Comparison of ENCODE assay signal across 1 cellular context in the genomic region with DNA sequence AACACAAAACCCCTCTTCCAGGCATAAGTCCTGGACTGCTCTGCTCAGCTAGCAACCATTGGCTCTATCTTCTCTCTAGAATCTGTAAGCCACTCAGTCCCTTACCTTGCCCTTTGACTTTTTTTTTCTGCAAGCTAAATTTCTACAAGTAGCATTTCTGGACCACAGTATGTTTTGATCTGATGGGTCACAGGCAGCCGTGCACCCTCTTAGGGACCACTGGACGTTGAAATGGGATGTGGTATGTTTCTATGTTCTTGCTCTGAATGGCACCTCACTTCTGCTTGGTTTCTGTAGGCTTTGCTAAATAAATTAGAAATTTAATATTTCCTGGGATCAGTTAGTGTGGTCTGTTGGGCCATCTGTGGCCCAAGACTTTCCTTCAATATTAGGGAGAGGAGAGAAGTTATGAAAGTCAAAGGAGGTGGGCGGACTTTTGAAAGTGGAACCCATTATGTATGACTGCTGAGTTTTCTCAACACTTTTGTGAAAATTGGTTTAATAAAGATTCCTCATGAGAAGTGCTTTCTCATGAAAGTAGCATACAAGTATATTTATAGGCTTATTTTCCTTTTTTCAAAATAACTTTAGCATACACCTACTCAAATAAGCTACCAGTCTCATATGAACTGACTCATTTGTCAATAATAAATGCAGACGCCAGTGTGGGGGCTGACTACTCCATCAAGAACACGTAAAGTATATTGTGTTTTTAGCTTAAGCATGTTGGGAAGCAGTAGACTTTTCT.
TF ChIP-seq lines count a peak whose summit lies in the region.

No MANE protein-coding gene starts in this region.

TF ChIP-seq in HepG2, 621 proteins besides CTCF, POLR2A, EP300 and RAD21 (continued from another document):
- TF ChIP-seq, protein P1, sequence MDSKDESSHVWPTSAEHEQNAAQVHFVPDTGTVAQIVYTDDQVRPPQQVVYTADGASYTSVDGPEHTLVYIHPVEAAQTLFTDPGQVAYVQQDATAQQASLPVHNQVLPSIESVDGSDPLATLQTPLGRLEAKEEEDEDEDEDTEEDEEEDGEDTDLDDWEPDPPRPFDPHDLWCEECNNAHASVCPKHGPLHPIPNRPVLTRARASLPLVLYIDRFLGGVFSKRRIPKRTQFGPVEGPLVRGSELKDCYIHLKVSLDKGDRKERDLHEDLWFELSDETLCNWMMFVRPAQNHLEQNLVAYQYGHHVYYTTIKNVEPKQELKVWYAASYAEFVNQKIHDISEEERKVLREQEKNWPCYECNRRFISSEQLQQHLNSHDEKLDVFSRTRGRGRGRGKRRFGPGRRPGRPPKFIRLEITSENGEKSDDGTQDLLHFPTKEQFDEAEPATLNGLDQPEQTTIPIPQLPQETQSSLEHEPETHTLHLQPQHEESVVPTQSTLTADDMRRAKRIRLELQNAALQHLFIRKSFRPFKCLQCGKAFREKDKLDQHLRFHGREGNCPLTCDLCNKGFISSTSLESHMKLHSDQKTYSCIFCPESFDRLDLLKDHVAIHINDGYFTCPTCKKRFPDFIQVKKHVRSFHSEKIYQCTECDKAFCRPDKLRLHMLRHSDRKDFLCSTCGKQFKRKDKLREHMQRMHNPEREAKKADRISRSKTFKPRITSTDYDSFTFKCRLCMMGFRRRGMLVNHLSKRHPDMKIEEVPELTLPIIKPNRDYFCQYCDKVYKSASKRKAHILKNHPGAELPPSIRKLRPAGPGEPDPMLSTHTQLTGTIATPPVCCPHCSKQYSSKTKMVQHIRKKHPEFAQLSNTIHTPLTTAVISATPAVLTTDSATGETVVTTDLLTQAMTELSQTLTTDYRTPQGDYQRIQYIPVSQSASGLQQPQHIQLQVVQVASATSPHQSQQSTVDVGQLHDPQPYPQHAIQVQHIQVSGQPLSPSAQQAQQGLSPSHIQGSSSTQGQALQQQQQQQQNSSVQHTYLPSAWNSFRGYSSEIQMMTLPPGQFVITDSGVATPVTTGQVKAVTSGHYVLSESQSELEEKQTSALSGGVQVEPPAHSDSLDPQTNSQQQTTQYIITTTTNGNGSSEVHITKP (CRISPR knock-in tag; IDR thresholded peaks at IDR 0.05; ENCODE audit: low read depth) = no peak
- no peak for TF ChIP-seq TBX2 (CRISPR knock-in tag; IDR thresholded peaks at IDR 0.05; ENCODE audit: borderline replicate concordance)
- no peak for TF ChIP-seq IRX3 (CRISPR knock-in tag; IDR thresholded peaks at IDR 0.05; ENCODE audit: borderline replicate concordance, low read depth)
- TF ChIP-seq ZEB1 (IDR thresholded peaks at IDR 0.05; ENCODE audit: insufficient replicate concordance, low read depth) = no peak
- no peak for TF ChIP-seq XRCC5 (optimal IDR thresholded peaks at IDR 0.05; ENCODE audit: low read length)
- TF ChIP-seq FOXK2 (IDR thresholded peaks at IDR 0.05) = no peak
- no peak for TF ChIP-seq MXD4 (CRISPR knock-in tag; IDR thresholded peaks at IDR 0.05)
- TF ChIP-seq, protein P2, sequence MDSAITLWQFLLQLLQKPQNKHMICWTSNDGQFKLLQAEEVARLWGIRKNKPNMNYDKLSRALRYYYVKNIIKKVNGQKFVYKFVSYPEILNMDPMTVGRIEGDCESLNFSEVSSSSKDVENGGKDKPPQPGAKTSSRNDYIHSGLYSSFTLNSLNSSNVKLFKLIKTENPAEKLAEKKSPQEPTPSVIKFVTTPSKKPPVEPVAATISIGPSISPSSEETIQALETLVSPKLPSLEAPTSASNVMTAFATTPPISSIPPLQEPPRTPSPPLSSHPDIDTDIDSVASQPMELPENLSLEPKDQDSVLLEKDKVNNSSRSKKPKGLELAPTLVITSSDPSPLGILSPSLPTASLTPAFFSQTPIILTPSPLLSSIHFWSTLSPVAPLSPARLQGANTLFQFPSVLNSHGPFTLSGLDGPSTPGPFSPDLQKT (CRISPR knock-in tag; IDR thresholded peaks at IDR 0.05; ENCODE audit: borderline replicate concordance) = no peak
- TF ChIP-seq PAX8 (CRISPR knock-in tag; IDR thresholded peaks at IDR 0.05; ENCODE audit: borderline replicate concordance) = no peak
TF ChIP-seq in HepG2: peak in this region for 0.
